21 cellular contexts compared by ENCODE assay signal in the genomic region with DNA sequence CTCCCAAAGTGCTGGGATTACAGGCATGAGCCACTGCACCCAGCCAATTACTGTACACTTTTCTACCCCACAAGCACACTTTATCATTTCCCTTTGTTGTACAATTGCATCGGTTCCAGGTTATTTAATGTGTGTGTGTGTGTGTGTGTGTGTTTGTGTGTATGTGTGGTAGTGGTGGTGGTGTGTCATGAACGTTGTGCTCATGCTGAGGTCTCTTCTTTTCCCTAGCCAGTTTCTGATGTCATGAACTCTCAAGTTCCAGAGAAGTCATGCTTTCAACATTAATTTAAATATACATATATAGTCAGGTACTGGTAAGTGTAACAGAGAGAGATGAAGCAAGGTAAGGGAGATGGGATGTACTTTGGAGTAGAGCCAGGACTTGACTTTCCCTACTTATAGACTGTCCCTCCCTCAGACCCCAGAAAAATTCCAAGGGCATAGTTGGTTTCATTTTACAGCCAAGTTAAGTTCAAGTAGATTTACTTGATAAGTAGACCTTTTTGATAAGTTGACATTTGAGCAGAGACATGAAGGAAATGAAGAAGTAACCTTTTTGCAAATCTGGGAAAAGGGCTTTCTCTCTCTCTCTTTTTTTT. TPM values are rescaled to one million over a fixed set of nuclear protein-coding genes. Genes with fewer than 3 reads are reported as not detected.
DNase-seq lines count a peak whose midpoint lies in the region; ATAC-seq, FAIRE-seq and TF ChIP-seq lines count a peak whose summit lies in the region.
"Had no signal": no experiment of that assay in that cellular context is flagged by ENCODE, and none has a peak within 500 bp of the region (broad histone marks: within the 10 kb centered on the region; RNA-seq: fewer than 3 reads in every experiment).

No MANE protein-coding gene starts in this region.

- H3K36me3 ChIP-seq in BLaER1 (no peaks in the 10 kb centered on the region), HEK293 (ENCODE audit: control insufficient read depth in 2 of 2, insufficient read depth in 1 of 2, low read length in 2 of 2) (no peaks in the 10 kb centered on the region), mesenchymal stem cell (ENCODE audit: control insufficient read depth in 1 of 2, insufficient read depth in 2 of 2, low read depth in 1 of 2, low read length in 2 of 2) (no peaks in the 10 kb centered on the region)
- H3K36me3 ChIP-seq: gastrocnemius medialis had no signal

- no peak for TF ChIP-seq CTCF in HEK293 (tag by site-specific recombination; IDR thresholded peaks at IDR 0.05)
- no peak for TF ChIP-seq CTCF in activated B cell treated with CpG ODN at 0.5 μM for 24 hours (IDR thresholded peaks at IDR 0.05)

- H4K8ac ChIP-seq in mesenchymal stem cell (ENCODE audit: low read length), result no peak overlapping the region

- no peaks in the 10 kb centered on the region for H3K9me3 Mint-ChIP-seq in activated B cell treated with CpG ODN at 0.5 μM for 24 hours
- H3K9me3 Mint-ChIP-seq in activated CD8-positive, alpha-beta memory T cell treated with anti-CD3 and anti-CD28 coated beads, Interleukin-2, amount 10 ng/mL, durations not matched to agents 7 days and 5 days (ENCODE audit: low read depth), result no peaks in the 10 kb centered on the region
- H3K9me3 Mint-ChIP-seq: activated naive CD4-positive, alpha-beta T cell treated with anti-CD3 and anti-CD28 coated beads, Interleukin-2, amount 50 U/mL, for 72 hours; stimulated activated effector memory CD8-positive, alpha-beta T cell treated with anti-CD3 and anti-CD28 coated beads, Interleukin-12 subunit alpha, Interleukin-12 subunit beta, amount 100 ng/mL, for 72 hours had no signal

- H3K9ac ChIP-seq in BLaER1 (no peak overlapping the region), mesenchymal stem cell (ENCODE audit: low read length) (no peak overlapping the region)

- POLR2A ChIA-PET in HEK293 (lab: Yijun Ruan, JAX), result no interaction called here
- POLR2A ChIA-PET in activated B cell treated with CpG ODN at 0.5 μM for 24 hours (lab: Charles Lee), result interaction anchor here (0.5 to 4.6 kb wide), 17 partner anchors 10 to 156 kb away, joined by 3 to 90 read pairs (median 5); partner anchors contain the start of genes SWAP70 and ZNF143

- H3K27me3 ChIP-seq in BLaER1 (no peaks in the 10 kb centered on the region; the same call in 1 of the 2 replicates), mesenchymal stem cell (ENCODE audit: control insufficient read depth in 1 of 2, insufficient read depth in 1 of 2, low read length in 2 of 2) (no peaks in the 10 kb centered on the region)
- H3K27me3 ChIP-seq: body of pancreas, gastrocnemius medialis had no signal

- H3K4me1 ChIP-seq in BLaER1 (peaks cover 66% of the 10 kb centered on the region), HEK293 (ENCODE audit: control insufficient read depth, insufficient read depth, low read length) (no peaks in the 10 kb centered on the region), mesenchymal stem cell (ENCODE audit: control insufficient read depth, insufficient read depth, low read depth, low read length) (peaks cover 8% of the 10 kb centered on the region)

- no peak overlapping the region for H3K4ac ChIP-seq in mesenchymal stem cell (ENCODE audit: low read depth in 1 of 2, low read length in 2 of 2)

- no peak overlapping the region for H2AK5ac ChIP-seq in mesenchymal stem cell (ENCODE audit: low read length, severe bottlenecking)

- FAIRE-seq in GM19239 (lab: Jason Lieb, UNC), result no peak
- FAIRE-seq: GM12891, TTC549 had no signal

- DNase-seq in activated B cell treated with CpG ODN at 0.5 μM for 24 hours (no peak), mesenchymal stem cell (peak; percentile 38), GM19239 (ENCODE audit: insufficient read length, low spot score) (no peak), NCI-H345 treated with DMSO at 0.1 percent for 48 hours (lab: John Stamatoyannopoulos, UW; ENCODE audit: unreplicated experiment) (no peak), nucleus accumbens (lab: John Stamatoyannopoulos, UW) (no peak)
- DNase-seq in activated CD8-positive, alpha-beta memory T cell treated with anti-CD3 and anti-CD28 coated beads, Interleukin-2, amount 10 ng/mL, durations not matched to agents 7 days and 5 days, result no peak
- DNase-seq: activated T-cell treated with anti-CD3 and anti-CD28 coated beads, Interleukin-2, amount 50 U/mL, for 1 hour; body of pancreas; cortex of kidney; gastrocnemius medialis; GDM1; left cardiac atrium; NCI-H1105; NCI-H524 treated with DMSO at 0.1 percent for 48 hours; trophoblast cell had no signal

- CTCF ChIA-PET in HEK293 (lab: Yijun Ruan, JAX) (no interaction called here), activated B cell treated with CpG ODN at 0.5 μM for 24 hours (lab: Charles Lee) (interaction anchor here (1.0 kb wide), 1 partner anchor 132 kb away, joined by 4 read pairs; no protein-coding TSS in a partner anchor)
- CTCF ChIA-PET in activated CD8-positive, alpha-beta memory T cell treated with anti-CD3 and anti-CD28 coated beads, Interleukin-2, amount 10 ng/mL, durations not matched to agents 7 days and 5 days (lab: Charles Lee), result no interaction called here

- H2AFZ ChIP-seq in mesenchymal stem cell (ENCODE audit: low read depth, low read length), result no peak overlapping the region

- H2BK12ac ChIP-seq in mesenchymal stem cell (ENCODE audit: low read length in 2 of 2), result no peak overlapping the region

- no peak overlapping the region for H2BK120ac ChIP-seq in mesenchymal stem cell (ENCODE audit: low read depth, low read length)

- no peaks in the 10 kb centered on the region for H3K79me1 ChIP-seq in mesenchymal stem cell (replicated peaks; ENCODE audit: low read length, poor library complexity, severe bottlenecking)

- peaks cover 87% of the 10 kb centered on the region for H3K4me1 Mint-ChIP-seq in activated B cell treated with CpG ODN at 0.5 μM for 24 hours
- peaks cover 22% of the 10 kb centered on the region for H3K4me1 Mint-ChIP-seq in activated CD8-positive, alpha-beta memory T cell treated with anti-CD3 and anti-CD28 coated beads, Interleukin-2, amount 10 ng/mL, durations not matched to agents 7 days and 5 days

- H3K27me3 Mint-ChIP-seq in activated B cell treated with CpG ODN at 0.5 μM for 24 hours, result no peaks in the 10 kb centered on the region
- no peaks in the 10 kb centered on the region for H3K27me3 Mint-ChIP-seq in activated CD8-positive, alpha-beta memory T cell treated with anti-CD3 and anti-CD28 coated beads, Interleukin-2, amount 10 ng/mL, durations not matched to agents 7 days and 5 days

- peak overlapping the region; percentile 92 for H3K4me3 Mint-ChIP-seq in activated B cell treated with CpG ODN at 0.5 μM for 24 hours
- H3K4me3 Mint-ChIP-seq in activated CD8-positive, alpha-beta memory T cell treated with anti-CD3 and anti-CD28 coated beads, Interleukin-2, amount 10 ng/mL, durations not matched to agents 7 days and 5 days, result no peak overlapping the region
- H3K4me3 Mint-ChIP-seq: stimulated activated effector memory CD8-positive, alpha-beta T cell treated with anti-CD3 and anti-CD28 coated beads, Interleukin-12 subunit alpha, Interleukin-12 subunit beta, amount 100 ng/mL, for 72 hours had no signal

- H3K27ac Mint-ChIP-seq in activated B cell treated with CpG ODN at 0.5 μM for 24 hours, result peak overlapping the region; percentile 100
- H3K27ac Mint-ChIP-seq in activated CD8-positive, alpha-beta memory T cell treated with anti-CD3 and anti-CD28 coated beads, Interleukin-2, amount 10 ng/mL, durations not matched to agents 7 days and 5 days, result no peak overlapping the region
- H3K27ac Mint-ChIP-seq: activated naive CD4-positive, alpha-beta T cell treated with anti-CD3 and anti-CD28 coated beads, Interleukin-2, amount 50 U/mL, for 72 hours; stimulated activated effector memory CD8-positive, alpha-beta T cell treated with anti-CD3 and anti-CD28 coated beads, Interleukin-12 subunit alpha, Interleukin-12 subunit beta, amount 100 ng/mL, for 72 hours had no signal

- H3K18ac ChIP-seq in mesenchymal stem cell (ENCODE audit: low read depth in 1 of 2, low read length in 2 of 2), result no peak overlapping the region

- no peak overlapping the region for H2BK5ac ChIP-seq in mesenchymal stem cell (ENCODE audit: low read depth, low read length, poor library complexity, severe bottlenecking)

- WGBS in mesenchymal stem cell, result no CpG with 5 or more reads among the region's 2 CpGs

- no peak overlapping the region for H3K14ac ChIP-seq in mesenchymal stem cell (ENCODE audit: low read length in 2 of 2)

- no peak overlapping the region for H3K23ac ChIP-seq in mesenchymal stem cell (ENCODE audit: low read length in 2 of 2)

- intact Hi-C loops in activated B cell treated with CpG ODN at 0.5 μM for 24 hours (cut with micrococcal nuclease), result no loop called here

- no peak overlapping the region for H4K91ac ChIP-seq in mesenchymal stem cell (ENCODE audit: low read length)

- ATAC-seq in activated B cell treated with CpG ODN at 0.5 μM for 24 hours (ENCODE audit: low read depth), result no peak
- ATAC-seq in activated CD8-positive, alpha-beta memory T cell treated with anti-CD3 and anti-CD28 coated beads, Interleukin-2, amount 10 ng/mL, durations not matched to agents 7 days and 5 days, result no peak
- ATAC-seq: activated naive CD4-positive, alpha-beta T cell treated with anti-CD3 and anti-CD28 coated beads, Interleukin-2, amount 50 U/mL, for 72 hours; body of pancreas; gastrocnemius medialis; left cardiac atrium; stimulated activated effector memory CD8-positive, alpha-beta T cell treated with anti-CD3 and anti-CD28 coated beads, Interleukin-12 subunit alpha, Interleukin-12 subunit beta, amount 100 ng/mL, for 72 hours had no signal

- H4K20me1 ChIP-seq in BLaER1, result no peaks in the 10 kb centered on the region

- H3K9me3 ChIP-seq in BLaER1 (no peaks in the 10 kb centered on the region), HEK293 (ENCODE audit: control insufficient read depth, insufficient read depth, low read depth, low read length) (no peaks in the 10 kb centered on the region), mesenchymal stem cell (ENCODE audit: control insufficient read depth, low read length) (no peaks in the 10 kb centered on the region)
- H3K9me3 ChIP-seq: body of pancreas, gastrocnemius medialis had no signal

- peaks cover 2% of the 10 kb centered on the region for H3K36me3 Mint-ChIP-seq in activated B cell treated with CpG ODN at 0.5 μM for 24 hours (ENCODE audit: low read depth)
- no peaks in the 10 kb centered on the region for H3K36me3 Mint-ChIP-seq in activated CD8-positive, alpha-beta memory T cell treated with anti-CD3 and anti-CD28 coated beads, Interleukin-2, amount 10 ng/mL, durations not matched to agents 7 days and 5 days
- H3K36me3 Mint-ChIP-seq: activated naive CD4-positive, alpha-beta T cell treated with anti-CD3 and anti-CD28 coated beads, Interleukin-2, amount 50 U/mL, for 72 hours; stimulated activated effector memory CD8-positive, alpha-beta T cell treated with anti-CD3 and anti-CD28 coated beads, Interleukin-12 subunit alpha, Interleukin-12 subunit beta, amount 100 ng/mL, for 72 hours had no signal

- H3K4me3 ChIP-seq in BLaER1 (no peak overlapping the region), HEK293 (ENCODE audit: low read depth, low read length) (no peak overlapping the region), mesenchymal stem cell (ENCODE audit: insufficient read depth in 1 of 2, low read depth in 1 of 2, low read length in 2 of 2) (no peak overlapping the region)
- H3K4me3 ChIP-seq: body of pancreas, gastrocnemius medialis had no signal

- no peak overlapping the region for H2BK15ac ChIP-seq in mesenchymal stem cell (ENCODE audit: low read depth, poor library complexity, severe bottlenecking)

- H3K27ac ChIP-seq in BLaER1, result no peak overlapping the region
- H3K27ac ChIP-seq in HEK293 (ENCODE audit: extremely low read depth, low read depth, low read length), result no peak overlapping the region
- no peak overlapping the region for H3K27ac ChIP-seq in mesenchymal stem cell (ENCODE audit: low read length, poor library complexity, severe bottlenecking)
- H3K27ac ChIP-seq: body of pancreas, gastrocnemius medialis had no signal

- H3K4me2 ChIP-seq in BLaER1 (peak overlapping the region; percentile 95), mesenchymal stem cell (ENCODE audit: low read length, poor library complexity, severe bottlenecking) (no peak overlapping the region)

RNA-seq across cellular contexts. Expression of gene WEE1, which starts 42.7 kb away (rescaled TPM):
- 29.4 and 33.7 TPM in 2 replicates for total RNA-seq in activated B cell treated with CpG ODN at 0.5 μM for 24 hours
- 7.5 TPM for polyA plus RNA-seq in mesenchymal stem cell (2013, experiment 1 of 2)
- 7.5 TPM for polyA plus RNA-seq in mesenchymal stem cell (2013, experiment 2 of 2)
- total RNA-seq in activated CD8-positive, alpha-beta memory T cell treated with anti-CD3 and anti-CD28 coated beads, Interleukin-2, amount 10 ng/mL, durations not matched to agents 7 days and 5 days, result 10 to 100 TPM; 76.8 to 83.3 TPM

RNA-seq across cellular contexts. Expression of gene SWAP70, which starts 47.7 kb away (rescaled TPM):
- 277 and 288 TPM in 2 replicates for total RNA-seq in activated B cell treated with CpG ODN at 0.5 μM for 24 hours
- 22.1 TPM for polyA plus RNA-seq in mesenchymal stem cell (2013, experiment 1 of 2)
- polyA plus RNA-seq in mesenchymal stem cell (2013, experiment 2 of 2), result 22.7 TPM
- 10 to 100 TPM in 1 of 2 experiments, 1 to 10 TPM in 1; 7.9 to 10.1 TPM for total RNA-seq in activated CD8-positive, alpha-beta memory T cell treated with anti-CD3 and anti-CD28 coated beads, Interleukin-2, amount 10 ng/mL, durations not matched to agents 7 days and 5 days

Comparison
In these comparisons a context has a peak if more than half of its experiments do, and no peak if none do; other contexts are left out.
1. RNA of gene SWAP70, which starts 47.7 kb away (total RNA-seq): 277 to 288 TPM in activated B cell treated with CpG ODN at 0.5 μM for 24 hours; 7.9 to 10.1 TPM in activated CD8-positive, alpha-beta memory T cell treated with anti-CD3 and anti-CD28 coated beads, Interleukin-2, amount 10 ng/mL, durations not matched to agents 7 days and 5 days; every median in the first group is over 10 times any median in the second.